27 cellular contexts compared by ENCODE assay signal in the genomic region with DNA sequence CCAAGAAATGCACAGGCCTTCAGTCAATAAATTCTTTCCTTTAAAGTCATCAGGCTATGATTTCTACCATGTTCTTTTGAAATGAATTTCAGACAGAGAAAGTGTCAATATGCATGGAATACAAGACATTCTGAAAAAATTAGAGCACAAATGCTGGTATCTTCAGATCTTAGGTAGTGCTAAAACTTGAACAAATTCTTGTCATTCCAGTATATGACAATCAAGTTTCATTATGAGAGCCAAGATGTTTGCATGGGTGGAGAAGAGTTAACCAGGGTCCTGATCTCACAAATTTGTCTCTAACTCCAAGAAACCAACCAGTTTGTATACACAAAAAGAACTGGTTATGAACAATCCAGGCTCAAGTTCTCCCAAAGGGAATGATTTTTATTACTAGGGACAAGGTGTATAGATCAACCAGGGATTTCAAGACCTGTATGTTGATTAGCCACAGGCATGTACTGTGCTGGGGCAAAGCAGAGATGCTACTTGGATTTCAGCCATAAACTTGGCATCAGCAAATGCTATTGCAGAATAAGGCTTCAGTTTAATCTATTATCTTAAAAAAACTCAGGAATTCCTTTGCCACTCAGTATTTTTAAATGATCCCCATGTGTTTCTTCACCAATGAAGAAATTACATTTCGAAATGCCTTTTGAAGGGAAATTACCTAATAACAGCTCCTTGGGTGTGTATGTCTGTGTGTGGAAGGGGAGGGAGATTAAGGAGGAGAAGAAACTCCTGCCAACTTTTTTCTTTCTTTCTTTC.
A peak's percentile ranks its signal among the peaks of the same experiment; 100 is the strongest.
DNase-seq lines count a peak whose midpoint lies in the region; ATAC-seq, FAIRE-seq and TF ChIP-seq lines count a peak whose summit lies in the region.
"Had no signal": no experiment of that assay in that cellular context is flagged by ENCODE, and none has a peak within 500 bp of the region (broad histone marks: within the 10 kb centered on the region; RNA-seq: fewer than 3 reads in every experiment).

No MANE protein-coding gene starts in this region.

- peaks cover 13% of the 10 kb centered on the region for H3K4me1 Mint-ChIP-seq in activated CD4-positive, alpha-beta T cell treated with anti-CD3 and anti-CD28 coated beads for 36 hours
- H3K4me1 Mint-ChIP-seq: CD4-positive, alpha-beta memory T cell; natural killer cell had no signal

- peak; percentile 30 for ATAC-seq in activated CD4-positive, alpha-beta T cell treated with anti-CD3 and anti-CD28 coated beads for 36 hours
- ATAC-seq in omental fat pad (ENCODE audit: low FRiP score) (peak; percentile 66), HG03520 (IDR thresholded peaks at IDR 0.05; ENCODE audit: unreplicated experiment) (no peak)
- ATAC-seq: natural killer cell, WTC11 had no signal

- no peaks in the 10 kb centered on the region for H3K9me3 Mint-ChIP-seq in activated CD4-positive, alpha-beta T cell treated with anti-CD3 and anti-CD28 coated beads for 36 hours (ENCODE audit: low read depth)

- no peaks in the 10 kb centered on the region for H3K27me3 ChIP-seq in bronchial epithelial cell (ENCODE audit: control insufficient read depth, insufficient read depth, low read length)

- intact Hi-C loops in activated CD4-positive, alpha-beta T cell treated with anti-CD3 and anti-CD28 coated beads for 36 hours (cut with DNase I, micrococcal nuclease): no loop called here

- peaks cover 6% of the 10 kb centered on the region for H3K27me3 Mint-ChIP-seq in activated CD4-positive, alpha-beta T cell treated with anti-CD3 and anti-CD28 coated beads for 36 hours
- H3K27me3 Mint-ChIP-seq: activated CD4-positive, alpha-beta memory T cell treated with anti-CD3 and anti-CD28 coated beads, Interleukin-2, amount 10 ng/mL, durations not matched to agents 7 days and 5 days; progenitor cell of endocrine pancreas had no signal

- DNase-seq in activated CD4-positive, alpha-beta T cell treated with anti-CD3 and anti-CD28 coated beads for 36 hours: no peak
- DNase-seq in activated CD4-positive, alpha-beta T cell treated with anti-CD3 and anti-CD28 coated beads, Interleukin-2, amount 50 U/mL, for 48 hours: no peak
- DNase-seq in NCI-H226: peak; percentile 54
- peak; percentile 18 for DNase-seq in bronchial epithelial cell (ENCODE audit: low read depth)
- no peak for DNase-seq in omental fat pad (ENCODE audit: low spot score)
- DNase-seq in anterior cingulate cortex (lab: John Stamatoyannopoulos, UW): no peak
- DNase-seq in SHP77 treated with DMSO at 0.1 percent for 48 hours (lab: John Stamatoyannopoulos, UW): no peak
- DNase-seq: activated CD4-positive, alpha-beta memory T cell treated with anti-CD3 and anti-CD28 coated beads, Interleukin-2, amount 10 ng/mL, durations not matched to agents 7 days and 5 days; activated naive CD4-positive, alpha-beta T cell; aorta; CD4-positive, alpha-beta memory T cell; cerebellar nuclear complex; HCEC 1CT; head of caudate nucleus; Karpas-422; natural killer cell; NCI-H1417; NCI-H2107; NCI-H510A treated with DMSO at 0.1 percent for 48 hours; SHP77; stimulated activated CD4-positive, alpha-beta T cell treated with anti-CD3 and anti-CD28 coated beads, Interleukin-2, amount 100 ng/mL, for 24 hours; stimulated activated naive CD4-positive, alpha-beta T cell had no signal

- no peak overlapping the region for H3K4me3 Mint-ChIP-seq in activated CD4-positive, alpha-beta T cell treated with anti-CD3 and anti-CD28 coated beads for 36 hours
- H3K4me3 Mint-ChIP-seq: activated CD4-positive, alpha-beta memory T cell treated with anti-CD3 and anti-CD28 coated beads, Interleukin-2, amount 10 ng/mL, durations not matched to agents 7 days and 5 days; CD4-positive, alpha-beta memory T cell; natural killer cell; WTC11 had no signal

- CTCF ChIA-PET in activated CD4-positive, alpha-beta T cell treated with anti-CD3 and anti-CD28 coated beads for 36 hours (lab: Charles Lee): no interaction called here

- no peak overlapping the region for H3K4me3 ChIP-seq in bronchial epithelial cell (ENCODE audit: low read depth, low read length)
- H3K4me3 ChIP-seq: thoracic aorta had no signal

- POLR2A ChIA-PET in activated CD4-positive, alpha-beta T cell treated with anti-CD3 and anti-CD28 coated beads for 36 hours (lab: Charles Lee): no interaction called here

- FAIRE-seq in bronchial epithelial cell (lab: Jason Lieb, UNC): no peak
- FAIRE-seq: A204.1 had no signal

- no peak overlapping the region for H3K27ac Mint-ChIP-seq in activated CD4-positive, alpha-beta T cell treated with anti-CD3 and anti-CD28 coated beads for 36 hours
- H3K27ac Mint-ChIP-seq: activated CD4-positive, alpha-beta memory T cell treated with anti-CD3 and anti-CD28 coated beads, Interleukin-2, amount 10 ng/mL, durations not matched to agents 7 days and 5 days; CD4-positive, alpha-beta memory T cell; natural killer cell; progenitor cell of endocrine pancreas; WTC11 had no signal

- H3K36me3 ChIP-seq in bronchial epithelial cell (ENCODE audit: control insufficient read depth, insufficient read depth, low read length): no peaks in the 10 kb centered on the region
- H3K36me3 ChIP-seq: thoracic aorta had no signal

- TF ChIP-seq CTCF in bronchial epithelial cell (IDR thresholded peaks at IDR 0.05; ENCODE audit: insufficient read depth, low read length, severe bottlenecking) (no peak), omental fat pad (IDR thresholded peaks at IDR 0.05) (no peak)

- H3K36me3 Mint-ChIP-seq in activated CD4-positive, alpha-beta T cell treated with anti-CD3 and anti-CD28 coated beads for 36 hours (ENCODE audit: low read depth): peaks cover 2% of the 10 kb centered on the region
- H3K36me3 Mint-ChIP-seq: CD4-positive, alpha-beta memory T cell; natural killer cell had no signal

Comparison
In these comparisons a context has a peak if more than half of its experiments do, and no peak if none do; other contexts are left out.
1. DNase-seq: peak in NCI-H226 (single experiment) and bronchial epithelial cell (single experiment); none in activated CD4-positive, alpha-beta T cell treated with anti-CD3 and anti-CD28 coated beads for 36 hours (single experiment), activated CD4-positive, alpha-beta T cell treated with anti-CD3 and anti-CD28 coated beads, Interleukin-2, amount 50 U/mL, for 48 hours (0 of 2), omental fat pad (single experiment), anterior cingulate cortex (0 of 58) and SHP77 treated with DMSO at 0.1 percent for 48 hours (single experiment).